Comparison of ENCODE assay signal across 10 cellular contexts in the genomic region with DNA sequence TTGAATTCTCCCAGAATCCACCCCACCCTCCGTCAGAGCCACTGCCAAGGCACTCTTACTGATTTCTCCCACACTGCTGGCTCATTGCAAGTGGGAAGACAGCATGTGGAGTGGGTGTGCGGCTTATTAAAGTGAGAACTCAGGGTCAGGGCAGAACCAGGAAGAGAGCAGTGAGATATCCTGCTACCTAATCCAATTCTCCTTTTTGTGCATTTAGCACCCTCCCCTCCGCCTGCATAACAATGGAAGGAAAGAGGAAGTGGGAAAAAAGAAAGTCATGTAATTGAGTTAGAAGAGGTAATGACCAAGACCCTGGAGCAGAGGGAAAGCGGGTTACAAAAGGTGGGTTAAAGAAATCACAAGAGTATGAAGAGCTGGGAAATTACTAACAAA. TPM values are rescaled to one million over a fixed set of nuclear protein-coding genes. Genes with fewer than 3 reads are reported as not detected.
DNase-seq lines count a peak whose midpoint lies in the region; ATAC-seq, FAIRE-seq and TF ChIP-seq lines count a peak whose summit lies in the region.
"Had no signal": no experiment of that assay in that cellular context is flagged by ENCODE, and none has a peak within 500 bp of the region (broad histone marks: within the 10 kb centered on the region; RNA-seq: fewer than 3 reads in every experiment).

No MANE protein-coding gene starts in this region.

- no peak overlapping the region for H3K9ac ChIP-seq in OCI-LY3 (ENCODE audit: low read length)

- H3K27ac ChIP-seq in OCI-LY3 (ENCODE audit: low read length) (no peak overlapping the region), epithelial cell of prostate (peak overlapping the region; percentile 98)
- no peak overlapping the region for H3K27ac ChIP-seq in naive thymus-derived CD4-positive, alpha-beta T cell (ENCODE audit: low read depth, low read length)

- peaks cover 19% of the 10 kb centered on the region for H3K36me3 Mint-ChIP-seq in Calu3 (ENCODE audit: insufficient read depth, unreplicated experiment)
- no peaks in the 10 kb centered on the region for H3K36me3 Mint-ChIP-seq in naive thymus-derived CD4-positive, alpha-beta T cell
- no peaks in the 10 kb centered on the region for H3K36me3 Mint-ChIP-seq in T-helper 2 cell treated with Interferon-gamma antibody and Interleukin-4, amounts not matched to agents 5 μg/mL and 100 μg/mL, for 36 hours (ENCODE audit: low read depth)
- H3K36me3 Mint-ChIP-seq: activated naive CD8-positive, alpha-beta T cell had no signal

- H4K20me1 ChIP-seq in OCI-LY3 (ENCODE audit: insufficient read depth, low read length): no peaks in the 10 kb centered on the region

- no peaks in the 10 kb centered on the region for H3K36me3 ChIP-seq in OCI-LY3 (replicated peaks; ENCODE audit: low read depth, low read length)
- no peaks in the 10 kb centered on the region for H3K36me3 ChIP-seq in naive thymus-derived CD4-positive, alpha-beta T cell (ENCODE audit: control insufficient read depth in 2 of 3, insufficient read depth in 3 of 3, low read length in 3 of 3)

- no peaks in the 10 kb centered on the region for H3K9me3 Mint-ChIP-seq in Calu3 (ENCODE audit: low read depth, unreplicated experiment)
- H3K9me3 Mint-ChIP-seq in naive thymus-derived CD4-positive, alpha-beta T cell: no peaks in the 10 kb centered on the region
- no peaks in the 10 kb centered on the region for H3K9me3 Mint-ChIP-seq in T-helper 2 cell treated with Interferon-gamma antibody and Interleukin-4, amounts not matched to agents 5 μg/mL and 100 μg/mL, for 36 hours

- no peak for FAIRE-seq in frontal cortex (lab: Jason Lieb, UNC)

- BruUV-seq in Calu3 (replicated peaks; lab: Mats Ljungman, UMichigan): no TSS peak

- H3K4me3 Mint-ChIP-seq in Calu3 (ENCODE audit: low read depth, unreplicated experiment): peak overlapping the region; percentile 52
- no peak overlapping the region for H3K4me3 Mint-ChIP-seq in naive thymus-derived CD4-positive, alpha-beta T cell
- no peak overlapping the region for H3K4me3 Mint-ChIP-seq in T-helper 2 cell treated with Interferon-gamma antibody and Interleukin-4, amounts not matched to agents 5 μg/mL and 100 μg/mL, for 36 hours
- H3K4me3 Mint-ChIP-seq: activated naive CD8-positive, alpha-beta T cell had no signal

- ATAC-seq in naive thymus-derived CD4-positive, alpha-beta T cell: peak; percentile 41
- ATAC-seq in GM21825 (IDR thresholded peaks at IDR 0.05; ENCODE audit: unreplicated experiment): no peak

- POLR2A ChIA-PET in naive thymus-derived CD4-positive, alpha-beta T cell (lab: Charles Lee): no interaction called here

- intact Hi-C loops in Calu3 (cut with micrococcal nuclease; ENCODE audit: unreplicated experiment): no loop called here
- intact Hi-C loops in naive thymus-derived CD4-positive, alpha-beta T cell (cut with micrococcal nuclease): no loop called here

- H3K27ac Mint-ChIP-seq in Calu3 (ENCODE audit: unreplicated experiment): peak overlapping the region; percentile 94
- H3K27ac Mint-ChIP-seq in naive thymus-derived CD4-positive, alpha-beta T cell: peak overlapping the region in 2 of 9 donors; percentile 11 to 14
- H3K27ac Mint-ChIP-seq in T-helper 2 cell treated with Interferon-gamma antibody and Interleukin-4, amounts not matched to agents 5 μg/mL and 100 μg/mL, for 36 hours: no peak overlapping the region
- H3K27ac Mint-ChIP-seq: activated naive CD8-positive, alpha-beta T cell had no signal

- peaks cover 34% of the 10 kb centered on the region for H3K4me1 Mint-ChIP-seq in Calu3 (ENCODE audit: low read depth, unreplicated experiment)
- H3K4me1 Mint-ChIP-seq in naive thymus-derived CD4-positive, alpha-beta T cell: peaks cover 0 to 9% (median 0%) of the 10 kb centered on the region in 7 donors
- no peaks in the 10 kb centered on the region for H3K4me1 Mint-ChIP-seq in T-helper 2 cell treated with Interferon-gamma antibody and Interleukin-4, amounts not matched to agents 5 μg/mL and 100 μg/mL, for 36 hours (ENCODE audit: low read depth)

- no peaks in the 10 kb centered on the region for H3K27me3 ChIP-seq in OCI-LY3 (ENCODE audit: low read depth, low read length)
- no peaks in the 10 kb centered on the region for H3K27me3 ChIP-seq in naive thymus-derived CD4-positive, alpha-beta T cell (ENCODE audit: control insufficient read depth in 2 of 2, insufficient read depth in 2 of 2, low read length in 2 of 2)

- no peaks in the 10 kb centered on the region for H3K9me3 ChIP-seq in OCI-LY3 (ENCODE audit: insufficient read depth, low read length)
- no peaks in the 10 kb centered on the region for H3K9me3 ChIP-seq in naive thymus-derived CD4-positive, alpha-beta T cell (ENCODE audit: control insufficient read depth in 2 of 3, low read length in 3 of 3)

- no peaks in the 10 kb centered on the region for H3K79me2 ChIP-seq in OCI-LY3 (ENCODE audit: low read length)

- H3K4me2 ChIP-seq in OCI-LY3 (ENCODE audit: low read length): peak overlapping the region; percentile 13; the same call in 1 of the 2 replicates

- CTCF ChIA-PET in Calu3 (lab: Charles Lee): interaction anchor here (0.7 to 2.1 kb wide), 13 partner anchors 9 to 268 kb away, joined by 3 to 24 read pairs (median 5); partner anchors contain the start of genes CEP70 and PIK3CB
- CTCF ChIA-PET in naive thymus-derived CD4-positive, alpha-beta T cell (lab: Charles Lee): no interaction called here

- no peak overlapping the region for H2AFZ ChIP-seq in OCI-LY3 (ENCODE audit: low read depth, low read length)

- DNase-seq in Calu3: peak; percentile 40
- peak; percentile 48 for DNase-seq in epithelial cell of prostate (ENCODE audit: low read depth, low spot score)
- no peak for DNase-seq in naive thymus-derived CD4-positive, alpha-beta T cell
- DNase-seq in NAMALWA (ENCODE audit: low spot score): no peak
- DNase-seq in T-helper 2 cell treated with Interferon-gamma antibody and Interleukin-4, amounts not matched to agents 5 μg/mL and 100 μg/mL, for 36 hours (ENCODE audit: low spot score): no peak
- no peak for DNase-seq in frontal cortex (ENCODE audit: low spot score in 2 of 2)
- DNase-seq: DMS79 treated with DMSO at 0.1 percent for 48 hours had no signal

- peaks cover 18% of the 10 kb centered on the region for H3K4me1 ChIP-seq in OCI-LY3 (ENCODE audit: low read length)
- no peaks in the 10 kb centered on the region for H3K4me1 ChIP-seq in naive thymus-derived CD4-positive, alpha-beta T cell (ENCODE audit: control insufficient read depth in 2 of 2, insufficient read depth in 2 of 2, low read length in 2 of 2)

- no peak overlapping the region for H3K4me3 ChIP-seq in OCI-LY3 (ENCODE audit: low read length)
- H3K4me3 ChIP-seq in naive thymus-derived CD4-positive, alpha-beta T cell (ENCODE audit: low read length): no peak overlapping the region

- no peaks in the 10 kb centered on the region for H3K27me3 Mint-ChIP-seq in Calu3 (ENCODE audit: unreplicated experiment)
- no peaks in the 10 kb centered on the region for H3K27me3 Mint-ChIP-seq in naive thymus-derived CD4-positive, alpha-beta T cell
- H3K27me3 Mint-ChIP-seq in T-helper 2 cell treated with Interferon-gamma antibody and Interleukin-4, amounts not matched to agents 5 μg/mL and 100 μg/mL, for 36 hours (ENCODE audit: low read depth): peaks cover 3% of the 10 kb centered on the region
- H3K27me3 Mint-ChIP-seq: activated naive CD8-positive, alpha-beta T cell had no signal

- TF ChIP-seq CTCF in Calu3 (IDR thresholded peaks at IDR 0.05; ENCODE audit: unreplicated experiment): no peak
- TF ChIP-seq CTCF in OCI-LY3 (IDR thresholded peaks at IDR 0.05; ENCODE audit: low read depth, low read length): no peak

RNA-seq across cellular contexts. Expression of gene PIK3CB, which starts 27.8 kb away (rescaled TPM):
- total RNA-seq in Calu3 (2022): 52.6 and 59.3 TPM in 2 replicates
- 10 to 100 TPM; 22.2 to 46.9 (median 38.3) TPM for total RNA-seq in naive thymus-derived CD4-positive, alpha-beta T cell
- polyA plus RNA-seq in naive thymus-derived CD4-positive, alpha-beta T cell: 10 to 100 TPM; 19.6 to 26.6 TPM
- 28.9 TPM for total RNA-seq in frontal cortex

Comparison
In these comparisons a context has a peak if more than half of its experiments do, and no peak if none do; other contexts are left out.
1. DNase-seq: peak in Calu3 (single experiment) and epithelial cell of prostate (single experiment); none in naive thymus-derived CD4-positive, alpha-beta T cell (0 of 9), NAMALWA (single experiment), T-helper 2 cell treated with Interferon-gamma antibody and Interleukin-4, amounts not matched to agents 5 μg/mL and 100 μg/mL, for 36 hours (single experiment) and frontal cortex (0 of 2).